Comparison of ENCODE assay signal across 1 cellular context in the genomic region with DNA sequence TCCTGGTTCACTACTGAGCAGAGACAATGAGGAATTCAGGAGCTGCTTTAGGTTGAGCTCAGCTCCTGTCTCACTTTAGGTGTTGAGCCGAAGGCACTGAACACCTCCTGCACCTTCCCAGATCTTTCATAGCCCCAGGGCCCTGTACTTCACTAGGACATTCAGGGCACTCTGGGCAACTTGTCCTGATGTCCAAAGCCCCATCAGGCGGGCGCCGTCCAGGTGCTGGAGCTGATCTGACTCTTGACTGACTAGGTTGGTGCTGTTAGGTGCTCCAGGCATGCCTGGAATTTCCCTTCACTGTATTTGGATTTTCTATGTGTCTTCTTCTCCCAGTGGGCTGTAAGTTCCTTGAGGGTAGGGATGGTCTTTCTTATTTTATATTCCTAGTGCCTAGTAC.
TF ChIP-seq lines count a peak whose summit lies in the region.

No MANE protein-coding gene starts in this region.

TF ChIP-seq in H1, 55 proteins besides CTCF, POLR2A, EP300 and RAD21:
- TF ChIP-seq RXRA (IDR thresholded peaks at IDR 0.05; ENCODE audit: insufficient read depth, low read depth, low read length) (no peak), TEAD4 (IDR thresholded peaks at IDR 0.05; ENCODE audit: low read depth, low read length) (0 out of 2 replicates have a peak, but pooled peaks have one; percentile 29)
